In genomic region chr21:38202811-38203210, GRCh38 we compare ENCODE assay signal across 17 cellular contexts.
"Had no signal": no experiment of that assay in that cellular context is flagged by ENCODE, and none has a peak within 500 bp of the region (broad histone marks: within the 10 kb centered on the region; RNA-seq: fewer than 3 reads in every experiment).

No MANE protein-coding gene starts in this region.

- H3K4me1 ChIP-seq: colonic mucosa, stomach, transverse colon had no signal

- ATAC-seq: natural killer cell, sciatic nerve had no signal

- H3K27ac ChIP-seq: colonic mucosa, hepatocyte, stomach, thoracic aorta, transverse colon had no signal

- H3K27me3 ChIP-seq: colonic mucosa had no signal

- H3K4me2 ChIP-seq: hepatocyte had no signal

- DNase-seq: colonic mucosa; dermis blood vessel endothelial cell; erythroblast; foreskin melanocyte; head of caudate nucleus; kidney glomerular epithelial cell; natural killer cell; posterior cingulate gyrus; small intestine; stimulated activated CD4-positive, alpha-beta T cell treated with anti-CD3 and anti-CD28 coated beads, Interleukin-12 subunit alpha, Interleukin-12 subunit beta, amount 100 ng/mL, for 4 hours; stimulated activated naive CD4-positive, alpha-beta T cell; stomach; substantia nigra; transverse colon had no signal

- H3K9me3 ChIP-seq: colonic mucosa, stomach, thoracic aorta, transverse colon had no signal

- H3K4me3 ChIP-seq: colonic mucosa, hepatocyte, stomach, thoracic aorta, transverse colon had no signal

- H3K36me3 ChIP-seq: colonic mucosa, stomach, thoracic aorta, transverse colon had no signal
